In the genomic region with DNA sequence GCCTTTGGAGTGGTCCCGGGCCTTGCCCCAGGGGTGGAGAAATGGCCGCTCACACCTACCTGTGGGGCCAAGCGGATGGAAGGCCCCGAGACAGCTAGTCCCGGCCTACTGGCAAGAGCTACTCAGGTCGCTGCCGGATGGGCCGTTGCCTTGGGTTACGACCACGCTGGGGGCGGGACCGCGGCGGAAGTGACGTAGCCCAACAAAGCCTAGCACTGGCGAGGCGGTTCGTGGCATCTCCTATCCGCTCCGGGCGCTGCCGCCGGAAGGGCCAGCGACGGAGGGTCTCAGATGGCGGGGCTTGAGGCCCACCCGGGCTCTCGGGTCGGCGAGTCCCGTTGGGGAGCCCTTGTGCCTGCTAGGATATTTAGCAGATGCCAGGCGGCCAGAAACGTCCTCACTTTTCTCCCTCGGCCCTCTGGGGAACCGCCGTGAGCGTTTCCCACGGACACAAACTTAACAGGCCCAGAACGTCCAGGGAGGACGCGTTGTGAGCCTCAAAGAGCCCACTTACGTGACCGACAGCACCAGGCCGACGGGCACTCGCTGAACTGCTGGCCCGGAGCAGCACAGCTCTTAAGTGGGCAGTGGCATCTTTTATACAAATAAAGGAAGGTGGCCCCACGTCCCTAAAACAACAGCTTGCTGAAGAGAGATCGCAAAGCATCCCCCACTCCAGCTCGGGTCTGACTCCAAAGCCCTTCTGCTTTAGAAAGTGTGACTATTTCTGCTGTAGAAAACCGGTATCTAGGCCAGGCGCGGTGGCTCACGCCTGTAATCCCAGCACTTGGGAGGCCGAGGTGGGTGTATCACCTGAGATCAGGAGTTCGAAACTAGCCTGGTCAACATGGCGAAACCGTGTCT, we compare ENCODE assay signal across 8 cellular contexts.
DNase-seq lines count a peak whose midpoint lies in the region; FAIRE-seq and TF ChIP-seq lines count a peak whose summit lies in the region.

C16orf46 (minus strand) TSS at position 162 of the 864 bp plus-strand sequence. CDS start 13,283 bp downstream, outside the sequence.

- no peaks in the 10 kb centered on the region for H3K27me3 Mint-ChIP-seq in nephron (ENCODE audit: low read depth)

- peak within 1 kb of the TSS in 2 of 3 experiments; percentile 55 to 64 for H3K4me3 Mint-ChIP-seq in nephron

- no peak for TF ChIP-seq CTCF in nephron (IDR thresholded peaks at IDR 0.05; ENCODE audit: unreplicated experiment in 3 of 3)

- no peaks in the 10 kb centered on the region for H3K9me3 Mint-ChIP-seq in nephron

- FAIRE-seq in H54 (lab: Jason Lieb, UNC): no peak

- peaks cover 3% of the 10 kb centered on the region for H3K36me3 Mint-ChIP-seq in nephron (ENCODE audit: low read depth)

- H3K27ac Mint-ChIP-seq in nephron: peak within 1 kb of the TSS in 1 of 3 experiments; percentile 39

- TF ChIP-seq POLR2A in H54 (IDR thresholded peaks at IDR 0.05; ENCODE audit: low read depth, low read length): peak; percentile 89

- peak; percentile 97 for DNase-seq in ELR (ENCODE audit: low read depth)
- DNase-seq in H54 (ENCODE audit: insufficient read length, low spot score): peak; percentile 94
- peak; percentile 93 for DNase-seq in LoVo (ENCODE audit: low spot score)
- DNase-seq in RPMI8226: peak; percentile 92
- DNase-seq in activated T-helper 9 cell treated with anti-CD3 and anti-CD28 coated beads, Interleukin-2, amount 50 U/mL, for 16 hours (ENCODE audit: low read depth): peak; percentile 95
- peak; percentile 92 for DNase-seq in fibroblast of the conjunctiva (ENCODE audit: low read depth)
- peak; percentile 97 for DNase-seq in stimulated activated naive CD4-positive, alpha-beta T cell treated with Interleukin-2 at 50 U/mL for 16 hours (lab: John Stamatoyannopoulos, UW)

- no peaks in the 10 kb centered on the region for H3K4me1 Mint-ChIP-seq in nephron

Comparison
In these comparisons a context has a peak if more than half of its experiments do, and no peak if none do; other contexts are left out.
1. Peak in every context shown above with its lines: DNase-seq.